ENCODE assay signal across 8 cellular contexts in genomic region chr2:136423516-136423996, GRCh38.
A peak's percentile ranks its signal among the peaks of the same experiment; 100 is the strongest.
DNase-seq lines count a peak whose midpoint lies in the region; ATAC-seq and TF ChIP-seq lines count a peak whose summit lies in the region.

No MANE protein-coding gene starts in this region.

- no peak overlapping the region for H3K9ac ChIP-seq in endodermal cell (ENCODE audit: extremely low read depth, low read length, poor library complexity, severe bottlenecking)

- H3K36me3 ChIP-seq in endodermal cell (ENCODE audit: control insufficient read depth, insufficient read depth, low read length): no peaks in the 10 kb centered on the region

- intact Hi-C loops in CD4-positive, alpha-beta T cell (cut with DNase I, micrococcal nuclease): loop anchor here (10.0 kb wide), 2 partner anchors 231 to 311 kb away; no protein-coding TSS in a partner anchor

- peak overlapping the region; percentile 69 for H3K4me3 ChIP-seq in endodermal cell (ENCODE audit: low read length)
- peak overlapping the region; percentile 37 for H3K4me3 ChIP-seq in mononuclear cell (ENCODE audit: low read length)

- peak; percentile 93 for TF ChIP-seq CTCF in CD4-positive, alpha-beta T cell (IDR thresholded peaks at IDR 0.05)
- peak; percentile 98 for TF ChIP-seq CTCF in endodermal cell (conservative IDR thresholded peaks at IDR 0.05)

- no peaks in the 10 kb centered on the region for H3K36me3 Mint-ChIP-seq in CD4-positive, alpha-beta T cell (ENCODE audit: low read depth)
- no peaks in the 10 kb centered on the region for H3K36me3 Mint-ChIP-seq in endodermal cell (ENCODE audit: low read depth)

- peaks cover 68% of the 10 kb centered on the region for H3K27me3 Mint-ChIP-seq in CD4-positive, alpha-beta T cell
- H3K27me3 Mint-ChIP-seq in endodermal cell (ENCODE audit: insufficient read depth): peaks cover 83% of the 10 kb centered on the region

- H3K27ac ChIP-seq in CD4-positive, alpha-beta T cell (ENCODE audit: low read depth, low read length): no peak overlapping the region
- H3K27ac ChIP-seq in endodermal cell (ENCODE audit: low read depth, low read length): no peak overlapping the region

- CTCF ChIA-PET in CD4-positive, alpha-beta T cell (lab: Charles Lee): interaction anchor here (0.9 to 1.0 kb wide), 2 partner anchors 96 to 510 kb away, joined by 3 to 6 read pairs; no protein-coding TSS in a partner anchor

- peaks cover 15% of the 10 kb centered on the region for H3K4me1 Mint-ChIP-seq in CD4-positive, alpha-beta T cell (ENCODE audit: low read depth)
- peaks cover 4% of the 10 kb centered on the region for H3K4me1 Mint-ChIP-seq in endodermal cell

- POLR2A ChIA-PET in CD4-positive, alpha-beta T cell (lab: Charles Lee): interaction anchor here (0.9 kb wide), 1 partner anchor 1415 kb away, joined by 3 read pairs; no protein-coding TSS in a partner anchor

- WGBS in endodermal cell (ENCODE audit: insufficient coverage in 1 of 2, insufficient read length in 1 of 2), 2 experiments: 2 to 13% methylated on average over 22 to 27 of the region's 27 CpGs

- no peaks in the 10 kb centered on the region for H3K9me3 ChIP-seq in CD4-positive, alpha-beta T cell (ENCODE audit: control insufficient read depth, low read length)
- H3K9me3 ChIP-seq in endodermal cell (ENCODE audit: control insufficient read depth, low read length): no peaks in the 10 kb centered on the region
- no peaks in the 10 kb centered on the region for H3K9me3 ChIP-seq in mononuclear cell (ENCODE audit: low read depth, low read length)

- peak; percentile 63 to 81 (median 72) for DNase-seq in CD4-positive, alpha-beta T cell
- peak; percentile 45 for DNase-seq in NCI-H748 treated with DMSO at 0.1 percent for 48 hours (lab: John Stamatoyannopoulos, UW)
- peak; percentile 91 for DNase-seq in activated CD8-positive, alpha-beta memory T cell treated with anti-CD3 and anti-CD28 coated beads for 24 hours
- peak; percentile 95 for DNase-seq in endodermal cell
- peak; percentile 43 to 66 for DNase-seq in stimulated activated CD8-positive, alpha-beta memory T cell treated with anti-CD3 and anti-CD28 coated beads, Interleukin-4, amount 100 ng/mL, for 1 hour (ENCODE audit: low read depth in 2 of 2, low spot score in 1 of 2)

- no peaks in the 10 kb centered on the region for H3K27me3 ChIP-seq in CD4-positive, alpha-beta T cell (ENCODE audit: control insufficient read depth, insufficient read depth, low read length)
- H3K27me3 ChIP-seq in endodermal cell (ENCODE audit: control insufficient read depth, insufficient read depth, low read length, poor library complexity, severe bottlenecking): peaks cover 78% of the 10 kb centered on the region
- H3K27me3 ChIP-seq in mononuclear cell (ENCODE audit: insufficient read depth, low read length): peaks cover 22% of the 10 kb centered on the region

- H3K4me1 ChIP-seq in endodermal cell (ENCODE audit: control insufficient read depth, insufficient read depth, low read length) (no peaks in the 10 kb centered on the region), mononuclear cell (ENCODE audit: insufficient read depth, low read length) (peaks cover 14% of the 10 kb centered on the region)

- peak; percentile 96 for ATAC-seq in CD4-positive, alpha-beta T cell (ENCODE audit: poor library complexity)
- ATAC-seq in GM19397 (IDR thresholded peaks at IDR 0.05; ENCODE audit: unreplicated experiment) (peak; percentile 99), HG03521 (IDR thresholded peaks at IDR 0.05; ENCODE audit: unreplicated experiment) (peak; percentile 98)

- H3K4me3 Mint-ChIP-seq in CD4-positive, alpha-beta T cell: peak overlapping the region; percentile 85
- peak overlapping the region; percentile 51 for H3K4me3 Mint-ChIP-seq in endodermal cell

- H3K9me3 Mint-ChIP-seq in CD4-positive, alpha-beta T cell: no peaks in the 10 kb centered on the region
- H3K9me3 Mint-ChIP-seq in endodermal cell: no peaks in the 10 kb centered on the region

- no peak overlapping the region for H3K27ac Mint-ChIP-seq in CD4-positive, alpha-beta T cell
- H3K27ac Mint-ChIP-seq in endodermal cell: no peak overlapping the region

Comparison
In these comparisons a context has a peak if more than half of its experiments do, and no peak if none do; other contexts are left out.
1. DNase-seq: peak in every context shown above with its lines; median percentile 95 in endodermal cell; 91 in activated CD8-positive, alpha-beta memory T cell treated with anti-CD3 and anti-CD28 coated beads for 24 hours; 72 in CD4-positive, alpha-beta T cell; 54 in stimulated activated CD8-positive, alpha-beta memory T cell treated with anti-CD3 and anti-CD28 coated beads, Interleukin-4, amount 100 ng/mL, for 1 hour; 45 in NCI-H748 treated with DMSO at 0.1 percent for 48 hours.